Comparison of ENCODE assay signal across 21 cellular contexts in genomic region chr19:1451916-1452801, GRCh38. TPM values are rescaled to one million over a fixed set of nuclear protein-coding genes. Genes with fewer than 3 reads are reported as not detected.
A peak's percentile ranks its signal among the peaks of the same experiment; 100 is the strongest.
DNase-seq lines count a peak whose midpoint lies in the region; ATAC-seq and TF ChIP-seq lines count a peak whose summit lies in the region.
"Had no signal": no experiment of that assay in that cellular context is flagged by ENCODE, and none has a peak within 500 bp of the region (broad histone marks: within the 10 kb centered on the region; RNA-seq: fewer than 3 reads in every experiment).

No MANE protein-coding gene starts in this region.

- no peak overlapping the region for H4K8ac ChIP-seq in IMR-90 (ENCODE audit: low read depth in 2 of 2, low read length in 2 of 2)

- no peak for TF ChIP-seq RAD21 in IMR-90 (IDR thresholded peaks at IDR 0.05; ENCODE audit: low read length)

- H2BK15ac ChIP-seq in IMR-90 (ENCODE audit: low read depth, low read length), result no peak overlapping the region

- H3K27me3 ChIP-seq in IMR-90 (ENCODE audit: control insufficient read depth, insufficient read depth, low read length) (peaks cover 76% of the 10 kb centered on the region), transverse colon (peaks cover 100% of the 10 kb centered on the region), left ventricle myocardium inferior (ENCODE audit: low read depth) (peaks cover 100% of the 10 kb centered on the region), colonic mucosa (peaks cover 93% of the 10 kb centered on the region)
- H3K27me3 ChIP-seq: testis had no signal

- H2BK20ac ChIP-seq in IMR-90 (ENCODE audit: low read depth, low read length), result no peak overlapping the region

- TF ChIP-seq CTCF in IMR-90 (conservative IDR thresholded peaks at IDR 0.05; ENCODE audit: low read depth, low read length) (no peak), transverse colon (IDR thresholded peaks at IDR 0.05) (no peak), left ventricle myocardium inferior (IDR thresholded peaks at IDR 0.05; ENCODE audit: borderline replicate concordance) (no peak), colonic mucosa (IDR thresholded peaks at IDR 0.05) (no peak)

- no peak for TF ChIP-seq POLR2A in IMR-90 (IDR thresholded peaks at IDR 0.05; ENCODE audit: low read depth, low read length)
- TF ChIP-seq POLR2A in transverse colon (IDR thresholded peaks at IDR 0.05), result no peak

- peaks cover 61% of the 10 kb centered on the region for H3K27me3 Mint-ChIP-seq in activated CD4-positive, alpha-beta memory T cell treated with anti-CD3 and anti-CD28 coated beads for 36 hours

- ATAC-seq in IMR-90 (ENCODE audit: low read depth), result no peak
- ATAC-seq: activated CD4-positive, alpha-beta T cell treated with anti-CD3 and anti-CD28 coated beads for 36 hours; left cardiac atrium; pancreas had no signal

- TF ChIP-seq EP300 in transverse colon (IDR thresholded peaks at IDR 0.05; ENCODE audit: low read depth), result no peak

- no peak overlapping the region for H3K18ac ChIP-seq in IMR-90 (ENCODE audit: low read depth, low read length)

- H2BK5ac ChIP-seq in IMR-90 (ENCODE audit: low read depth, low read length, poor library complexity, severe bottlenecking), result no peak overlapping the region

- no peak overlapping the region for H4K5ac ChIP-seq in IMR-90 (ENCODE audit: low read depth, low read length)

- 8% methylated on average over 26 of the region's 39 CpGs; no CpG with 5 or more reads in 1 of the 2 experiments for WGBS in IMR-90 (ENCODE audit: extremely low coverage in 2 of 2, insufficient read length in 1 of 2), 2 experiments
- 18 to 36% methylated on average over 16 to 39 of the region's 39 CpGs for WGBS in transverse colon (ENCODE audit: low coverage in 1 of 2), 2 donors

- H2AK9ac ChIP-seq in IMR-90 (replicated peaks; ENCODE audit: low read depth, low read length, poor library complexity), result peak overlapping the region; percentile 42

- H3K27ac ChIP-seq in IMR-90 (ENCODE audit: insufficient read depth, low read length), result no peak overlapping the region
- H3K27ac ChIP-seq in angular gyrus (ENCODE audit: low read depth, low read length), result peak overlapping the region; percentile 88
- no peak overlapping the region for H3K27ac ChIP-seq in transverse colon
- H3K27ac ChIP-seq in left ventricle myocardium inferior (replicated peaks), result no peak overlapping the region
- H3K27ac ChIP-seq in colonic mucosa, result no peak overlapping the region
- H3K27ac ChIP-seq: pancreas, testis had no signal

- H3K36me3 Mint-ChIP-seq in activated CD4-positive, alpha-beta memory T cell treated with anti-CD3 and anti-CD28 coated beads for 36 hours, result no peaks in the 10 kb centered on the region

- H3K14ac ChIP-seq in IMR-90 (replicated peaks; ENCODE audit: low read depth, low read length), result no peak overlapping the region

- no peak overlapping the region for H2BK120ac ChIP-seq in IMR-90 (ENCODE audit: low read depth, low read length)

- no peak overlapping the region for H2AK5ac ChIP-seq in IMR-90 (ENCODE audit: low read depth, low read length)

- H3K4me3 Mint-ChIP-seq in activated CD4-positive, alpha-beta memory T cell treated with anti-CD3 and anti-CD28 coated beads for 36 hours, result no peak overlapping the region
- H3K4me3 Mint-ChIP-seq: activated CD4-positive, alpha-beta T cell treated with anti-CD3 and anti-CD28 coated beads for 36 hours had no signal

- intact Hi-C loops in IMR-90 (cut with micrococcal nuclease) (no loop called here), transverse colon (cut with DNase I; ENCODE audit: low total_unique reads) (no loop called here), left ventricle myocardium inferior (cut with micrococcal nuclease) (no loop called here), colonic mucosa (cut with DNase I) (no loop called here)
- intact Hi-C loops in activated CD4-positive, alpha-beta memory T cell treated with anti-CD3 and anti-CD28 coated beads for 36 hours (cut with micrococcal nuclease), result loop anchor here (10.0 kb wide), 1 partner anchor 313 kb away; no protein-coding TSS in a partner anchor

- no peak overlapping the region for H3K27ac Mint-ChIP-seq in activated CD4-positive, alpha-beta memory T cell treated with anti-CD3 and anti-CD28 coated beads for 36 hours
- H3K27ac Mint-ChIP-seq: activated CD4-positive, alpha-beta T cell treated with anti-CD3 and anti-CD28 coated beads for 36 hours had no signal

- H3K4me1 Mint-ChIP-seq in activated CD4-positive, alpha-beta memory T cell treated with anti-CD3 and anti-CD28 coated beads for 36 hours (ENCODE audit: low read depth), result peaks cover 21% of the 10 kb centered on the region

- H3K9ac ChIP-seq in IMR-90 (ENCODE audit: low read depth, low read length) (no peak overlapping the region), colonic mucosa (ENCODE audit: low read depth in 2 of 2, low read length in 2 of 2) (no peak overlapping the region)

- no peaks in the 10 kb centered on the region for H3K9me3 Mint-ChIP-seq in activated CD4-positive, alpha-beta memory T cell treated with anti-CD3 and anti-CD28 coated beads for 36 hours

- DNase-seq in IMR-90 (no peak), hypothalamus (lab: John Stamatoyannopoulos, UW) (peak in 48 of 51 donors; percentile 26 to 90 (median 78)), pons (ENCODE audit: low spot score) (peak; percentile 74), transverse colon (no peak), left ventricle myocardium inferior (no peak), colonic mucosa (no peak)
- no peak for DNase-seq in activated CD4-positive, alpha-beta memory T cell treated with anti-CD3 and anti-CD28 coated beads for 36 hours
- DNase-seq: activated CD4-positive, alpha-beta T cell treated with anti-CD3 and anti-CD28 coated beads for 36 hours; activated effector memory CD4-positive, alpha-beta T cell treated with anti-CD3 and anti-CD28 coated beads, Interleukin-2, amount 50 U/mL, for 16 hours; amniotic stem cell; HCEC 1CT; KG1; left cardiac atrium; NCI-H1092; NCI-H2107; NCI-H774; stimulated activated CD4-positive, alpha-beta T cell treated with anti-CD3 and anti-CD28 coated beads, Interleukin-4, amount 100 ng/mL, for 4 hours; testis had no signal

- dilution Hi-C loops in IMR-90 (cut with HindIII; ENCODE audit: low sequenced_read_pairs, unreplicated experiment), result no loop called here

- no peaks in the 10 kb centered on the region for H3K9me3 ChIP-seq in IMR-90 (ENCODE audit: control insufficient read depth, insufficient read depth, low read length)
- no peaks in the 10 kb centered on the region for H3K9me3 ChIP-seq in transverse colon
- H3K9me3 ChIP-seq in left ventricle myocardium inferior (replicated peaks), result no peaks in the 10 kb centered on the region
- H3K9me3 ChIP-seq in colonic mucosa, result no peaks in the 10 kb centered on the region
- H3K9me3 ChIP-seq: pancreas, testis had no signal

- no peak overlapping the region for H4K91ac ChIP-seq in IMR-90 (ENCODE audit: insufficient read depth, low read depth, low read length)

- no peak overlapping the region for H3K4me2 ChIP-seq in IMR-90 (ENCODE audit: low read depth, low read length)
- H3K4me2 ChIP-seq: smooth muscle cell had no signal

- H3K9me1 ChIP-seq in IMR-90 (ENCODE audit: insufficient read depth, low read length), result no peaks in the 10 kb centered on the region

- no peak overlapping the region for H3K4ac ChIP-seq in IMR-90 (ENCODE audit: low read depth, low read length)

- no TSS peak for BruUV-seq in IMR-90 (replicated peaks; lab: Mats Ljungman, UMichigan)

- H3K36me3 ChIP-seq in IMR-90 (ENCODE audit: control insufficient read depth, insufficient read depth, low read length), result no peaks in the 10 kb centered on the region
- no peaks in the 10 kb centered on the region for H3K36me3 ChIP-seq in transverse colon
- H3K36me3 ChIP-seq in left ventricle myocardium inferior, result no peaks in the 10 kb centered on the region
- no peaks in the 10 kb centered on the region for H3K36me3 ChIP-seq in colonic mucosa
- H3K36me3 ChIP-seq: pancreas had no signal

- H4K20me1 ChIP-seq in IMR-90 (ENCODE audit: insufficient read depth, low read length), result peaks cover 57% of the 10 kb centered on the region

- POLR2A ChIA-PET in IMR-90 (lab: Charles Lee; ENCODE audit: unreplicated experiment), result no interaction called here
- POLR2A ChIA-PET in activated CD4-positive, alpha-beta memory T cell treated with anti-CD3 and anti-CD28 coated beads for 36 hours (lab: Charles Lee), result no interaction called here

- no peaks in the 10 kb centered on the region for H3K79me1 ChIP-seq in IMR-90 (ENCODE audit: low read depth in 1 of 2, low read length in 2 of 2)

- H3K56ac ChIP-seq in IMR-90 (ENCODE audit: extremely low read depth, insufficient read depth, low read length), result no peak overlapping the region

- CTCF ChIA-PET in IMR-90 (lab: Yijun Ruan, JAX), result no interaction called here
- CTCF ChIA-PET in activated CD4-positive, alpha-beta memory T cell treated with anti-CD3 and anti-CD28 coated beads for 36 hours (lab: Charles Lee), result no interaction called here

- H3K23ac ChIP-seq in IMR-90 (ENCODE audit: low read depth, low read length), result no peak overlapping the region

- in situ Hi-C loops in IMR-90 (cut with MboI; ENCODE audit: low sequenced_read_pairs), result no loop called here
- in situ Hi-C loops in transverse colon (cut with MboI; ENCODE audit: low pct_ligation_motif_present in 1 of 4, low pct_unique_long_range_greater_than_20kb in 1 of 4, low sequenced_read_pairs in 3 of 4), result no loop called here

- H3K4me3 ChIP-seq in IMR-90 (ENCODE audit: insufficient read depth, low read depth, low read length) (no peak overlapping the region), transverse colon (no peak overlapping the region), left ventricle myocardium inferior (no peak overlapping the region), colonic mucosa (no peak overlapping the region)
- H3K4me3 ChIP-seq: pancreas, smooth muscle cell, testis had no signal

- no peak overlapping the region for H2AFZ ChIP-seq in IMR-90 (replicated peaks; ENCODE audit: low read length, poor library complexity)

- H3K4me1 ChIP-seq in IMR-90 (ENCODE audit: control insufficient read depth, insufficient read depth, low read length), result no peaks in the 10 kb centered on the region
- peaks cover 4 to 27% (median 19%) of the 10 kb centered on the region in 4 donors for H3K4me1 ChIP-seq in transverse colon
- H3K4me1 ChIP-seq in left ventricle myocardium inferior, result peaks cover 48% of the 10 kb centered on the region
- H3K4me1 ChIP-seq in colonic mucosa, result peaks cover 3% of the 10 kb centered on the region

RNA-seq across cellular contexts. Expression of gene APC2, which starts 2.2 kb away (rescaled TPM):
- total RNA-seq in IMR-90 (2012; rRNA removed) (0.28 and 0.36 TPM in 2 replicates), transverse colon (1 to 10 TPM in 1 of 4 donors, under 1 TPM in 3; under 0.01 to 6.0 (median 0.36) TPM), left ventricle myocardium inferior (0.22 TPM), colonic mucosa (under 1 TPM; 0.05 to 0.42 TPM)
- 0.41 and 0.42 TPM in 2 replicates for polyA plus RNA-seq in IMR-90 (2012; rRNA removed)
- polyA plus RNA-seq in IMR-90 (2012; cell fraction: cytosol; rRNA removed), result 0.17 and 0.55 TPM in 2 replicates
- 0.89 and 2.3 TPM in 2 replicates for polyA plus RNA-seq in IMR-90 (2012; cell fraction: nucleus; rRNA removed; ENCODE audit: low replicate concordance)
- total RNA-seq in activated CD4-positive, alpha-beta memory T cell treated with anti-CD3 and anti-CD28 coated beads for 36 hours, result under 1 TPM; 0.07 to 0.15 TPM

RNA-seq across cellular contexts. Expression of gene RPS15, which starts 14.0 kb away (rescaled TPM):
- total RNA-seq in IMR-90 (2012; rRNA removed) (834 and 1,179 TPM in 2 replicates), transverse colon (1,000 to 10,000 TPM; 1,367 to 2,740 (median 2,511) TPM), left ventricle myocardium inferior (588 TPM), colonic mucosa (1,000 to 10,000 TPM; 1,055 to 1,445 TPM)
- polyA plus RNA-seq in IMR-90 (2012; rRNA removed), result 1,855 and 2,269 TPM in 2 replicates
- polyA plus RNA-seq in IMR-90 (2012; cell fraction: cytosol; rRNA removed), result 15,264 and 18,725 TPM in 2 replicates
- 1,510 and 3,480 TPM in 2 replicates for polyA plus RNA-seq in IMR-90 (2012; cell fraction: nucleus; rRNA removed; ENCODE audit: low replicate concordance)
- 1,000 to 10,000 TPM; 1,642 to 1,717 TPM for total RNA-seq in activated CD4-positive, alpha-beta memory T cell treated with anti-CD3 and anti-CD28 coated beads for 36 hours

RNA-seq across cellular contexts. Expression of gene C19orf25, which starts 26.9 kb away (rescaled TPM):
- total RNA-seq in IMR-90 (2012; rRNA removed) (10.4 and 10.6 TPM in 2 replicates), transverse colon (10 to 100 TPM; 36.2 to 89.2 (median 46.0) TPM), left ventricle myocardium inferior (16.1 TPM), colonic mucosa (10 to 100 TPM; 27.3 to 46.9 TPM)
- polyA plus RNA-seq in IMR-90 (2012; rRNA removed), result 34.9 and 40.8 TPM in 2 replicates
- 36.9 and 49.4 TPM in 2 replicates for polyA plus RNA-seq in IMR-90 (2012; cell fraction: cytosol; rRNA removed)
- 25.0 and 47.9 TPM in 2 replicates for polyA plus RNA-seq in IMR-90 (2012; cell fraction: nucleus; rRNA removed; ENCODE audit: low replicate concordance)
- 10 to 100 TPM; 24.4 to 26.9 TPM for total RNA-seq in activated CD4-positive, alpha-beta memory T cell treated with anti-CD3 and anti-CD28 coated beads for 36 hours

RNA-seq across cellular contexts. Expression of gene PCSK4, which starts 38.0 kb away (rescaled TPM):
- total RNA-seq in IMR-90 (2012; rRNA removed) (0.56 and 0.72 TPM in 2 replicates), transverse colon (10 to 100 TPM in 1 of 4 donors, 1 to 10 TPM in 3; 2.6 to 11.9 (median 7.5) TPM), left ventricle myocardium inferior (1.3 TPM), colonic mucosa (1 to 10 TPM; 4.1 to 5.8 TPM)
- polyA plus RNA-seq in IMR-90 (2012; rRNA removed), result 1.7 and 2.9 TPM in 2 replicates
- polyA plus RNA-seq in IMR-90 (2012; cell fraction: cytosol; rRNA removed), result 0.29 and 1.2 TPM in 2 replicates
- 31.5 and 85.3 TPM in 2 replicates for polyA plus RNA-seq in IMR-90 (2012; cell fraction: nucleus; rRNA removed; ENCODE audit: low replicate concordance)
- total RNA-seq in activated CD4-positive, alpha-beta memory T cell treated with anti-CD3 and anti-CD28 coated beads for 36 hours, result 1 to 10 TPM; 1.5 to 2.7 TPM

RNA-seq across cellular contexts. Expression of gene REEP6, which starts 38.8 kb away (rescaled TPM):
- total RNA-seq in IMR-90 (2012; rRNA removed) (1.3 and 1.7 TPM in 2 replicates), transverse colon (1 to 10 TPM in 2 of 4 donors, not detected in 2; 2.2 to 3.3 TPM), left ventricle myocardium inferior (1.9 TPM), colonic mucosa (1 to 10 TPM; 5.0 to 6.4 TPM)
- 2.2 and 3.2 TPM in 2 replicates for polyA plus RNA-seq in IMR-90 (2012; rRNA removed)
- 2.8 and 4.8 TPM in 2 replicates for polyA plus RNA-seq in IMR-90 (2012; cell fraction: cytosol; rRNA removed)
- 2.0 and 2.7 TPM in 2 replicates for polyA plus RNA-seq in IMR-90 (2012; cell fraction: nucleus; rRNA removed; ENCODE audit: low replicate concordance)
- total RNA-seq in activated CD4-positive, alpha-beta memory T cell treated with anti-CD3 and anti-CD28 coated beads for 36 hours, result 1 to 10 TPM; 1.8 to 1.9 TPM

Comparison
In these comparisons a context has a peak if more than half of its experiments do, and no peak if none do; other contexts are left out.
1. DNase-seq: peak in hypothalamus (48 of 51) and pons (single experiment); none in IMR-90 (single experiment), transverse colon (single experiment), left ventricle myocardium inferior (single experiment), activated CD4-positive, alpha-beta memory T cell treated with anti-CD3 and anti-CD28 coated beads for 36 hours (single experiment) and colonic mucosa (single experiment).